Comparison of ENCODE assay signal across 31 cellular contexts in the genomic region with DNA sequence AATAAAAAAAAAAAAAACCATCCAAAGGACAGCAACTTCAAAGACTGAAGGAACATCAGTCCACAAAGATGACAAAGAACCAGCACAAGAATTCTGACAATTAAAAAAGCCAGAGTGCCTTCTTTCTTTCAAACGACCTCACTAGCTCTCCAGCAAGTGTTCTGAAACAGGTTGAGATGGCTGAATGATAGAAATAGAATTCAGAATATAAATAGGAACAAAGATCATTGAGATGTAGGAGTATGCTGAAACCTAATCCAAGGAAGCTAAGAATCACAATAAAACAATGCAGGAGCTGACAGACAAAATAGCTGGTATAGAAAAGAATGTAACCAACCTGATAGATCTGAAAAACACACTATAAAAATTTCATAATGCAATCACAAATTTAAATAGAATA.
"Had no signal": no experiment of that assay in that cellular context is flagged by ENCODE, and none has a peak within 500 bp of the region (broad histone marks: within the 10 kb centered on the region; RNA-seq: fewer than 3 reads in every experiment).

No MANE protein-coding gene starts in this region.

- DNase-seq: naive thymus-derived CD4-positive, alpha-beta T cell; natural killer cell; nucleus accumbens; pancreas; retina; right lobe of liver; sigmoid colon; spleen; stimulated activated CD4-positive, alpha-beta T cell treated with anti-CD3 and anti-CD28 coated beads, Interleukin-12 subunit alpha, Interleukin-12 subunit beta, amount 100 ng/mL, for 4 hours; stimulated activated CD4-positive, alpha-beta T cell treated with anti-CD3 and anti-CD28 coated beads, Interleukin-1b, Interleukin-23, amount 100 ng/mL, for 48 hours; stimulated activated CD4-positive, alpha-beta T cell treated with anti-CD3 and anti-CD28 coated beads, Interleukin-4, amount 100 ng/mL, for 1 hour; stimulated activated CD4-positive, alpha-beta T cell treated with anti-CD3 and anti-CD28 coated beads, Interleukin-4, amount 100 ng/mL, for 4 hours; stimulated activated CD8-positive, alpha-beta memory T cell treated with anti-CD3 and anti-CD28 coated beads, Interleukin-4, amount 100 ng/mL, for 48 hours; stimulated activated naive CD4-positive, alpha-beta T cell; stimulated activated naive CD8-positive, alpha-beta T cell treated with anti-CD3 and anti-CD28 coated beads, Interleukin-15, amount 100 ng/mL, for 72 hours; stimulated activated naive CD8-positive, alpha-beta T cell treated with anti-CD3 and anti-CD28 coated beads, Interleukin-15, Interleukin-2, amounts not matched to agents 100 U/mL and 50 U/mL, for 24 hours; substantia nigra; testis; tibial artery; transverse colon; upper lobe of right lung had no signal

- H3K27me3 Mint-ChIP-seq: stimulated activated memory B cell treated with anti-CD40 and anti-IgM and Interleukin-4, amounts not matched to agents 10 μg/mL and 1 μg/mL and 100 μg/mL, for 72 hours; stimulated activated naive CD8-positive, alpha-beta T cell treated with anti-CD3 and anti-CD28 coated beads, Interleukin-15, amount 100 ng/mL, for 72 hours had no signal

- ATAC-seq: natural killer cell; pancreas; stimulated activated naive CD8-positive, alpha-beta T cell treated with anti-CD3 and anti-CD28 coated beads, Interleukin-15, amount 100 ng/mL, for 72 hours; stimulated activated naive CD8-positive, alpha-beta T cell treated with anti-CD3 and anti-CD28 coated beads, Interleukin-15, Interleukin-2, amounts not matched to agents 100 U/mL and 50 U/mL, for 24 hours had no signal

- H3K27me3 ChIP-seq: neutrophil, pancreas, right atrium auricular region, right lobe of liver, sigmoid colon, spleen, suprapubic skin, testis, tibial artery, transverse colon, upper lobe of right lung, vagina had no signal

- H3K36me3 ChIP-seq: neutrophil, pancreas, prostate gland, right atrium auricular region, right lobe of liver, sigmoid colon, spleen, suprapubic skin, tibial artery, transverse colon, upper lobe of right lung, vagina had no signal

- H3K36me3 Mint-ChIP-seq: naive thymus-derived CD4-positive, alpha-beta T cell; natural killer cell; stimulated activated memory B cell treated with anti-CD40 and anti-IgM and Interleukin-4, amounts not matched to agents 10 μg/mL and 1 μg/mL and 100 μg/mL, for 72 hours; type B pancreatic cell had no signal

- H3K4me1 Mint-ChIP-seq: naive thymus-derived CD4-positive, alpha-beta T cell; natural killer cell; stimulated activated memory B cell treated with anti-CD40 and anti-IgM and Interleukin-4, amounts not matched to agents 10 μg/mL and 1 μg/mL and 100 μg/mL, for 72 hours; stimulated activated naive CD8-positive, alpha-beta T cell treated with anti-CD3 and anti-CD28 coated beads, Interleukin-15, amount 100 ng/mL, for 72 hours had no signal

- H3K4me3 ChIP-seq: pancreas, prostate gland, right atrium auricular region, right lobe of liver, sigmoid colon, skin epidermis, smooth muscle cell, spleen, suprapubic skin, testis, tibial artery, transverse colon, upper lobe of right lung, vagina had no signal

- H3K27ac ChIP-seq: neutrophil, pancreas, prostate gland, right atrium auricular region, right lobe of liver, sigmoid colon, skin epidermis, spleen, suprapubic skin, testis, tibial artery, transverse colon, upper lobe of right lung, vagina had no signal

- H3K4me2 ChIP-seq: smooth muscle cell had no signal

- H3K4me3 Mint-ChIP-seq: naive thymus-derived CD4-positive, alpha-beta T cell; natural killer cell; stimulated activated memory B cell treated with anti-CD40 and anti-IgM and Interleukin-4, amounts not matched to agents 10 μg/mL and 1 μg/mL and 100 μg/mL, for 72 hours; stimulated activated naive CD8-positive, alpha-beta T cell treated with anti-CD3 and anti-CD28 coated beads, Interleukin-15, amount 100 ng/mL, for 72 hours; type B pancreatic cell had no signal

- H3K9me3 ChIP-seq: neutrophil, pancreas, prostate gland, right atrium auricular region, right lobe of liver, sigmoid colon, suprapubic skin, testis, tibial artery, transverse colon, vagina had no signal

- H3K4me1 ChIP-seq: pancreas, prostate gland, right atrium auricular region, right lobe of liver, sigmoid colon, spleen, suprapubic skin, testis, tibial artery, transverse colon, upper lobe of right lung, vagina had no signal

- H3K27ac Mint-ChIP-seq: naive thymus-derived CD4-positive, alpha-beta T cell; natural killer cell; nephron; stimulated activated memory B cell treated with anti-CD40 and anti-IgM and Interleukin-4, amounts not matched to agents 10 μg/mL and 1 μg/mL and 100 μg/mL, for 72 hours; stimulated activated naive CD8-positive, alpha-beta T cell treated with anti-CD3 and anti-CD28 coated beads, Interleukin-15, amount 100 ng/mL, for 72 hours; type B pancreatic cell had no signal
